Comparison of ENCODE assay signal across 2 cellular contexts in the genomic region with DNA sequence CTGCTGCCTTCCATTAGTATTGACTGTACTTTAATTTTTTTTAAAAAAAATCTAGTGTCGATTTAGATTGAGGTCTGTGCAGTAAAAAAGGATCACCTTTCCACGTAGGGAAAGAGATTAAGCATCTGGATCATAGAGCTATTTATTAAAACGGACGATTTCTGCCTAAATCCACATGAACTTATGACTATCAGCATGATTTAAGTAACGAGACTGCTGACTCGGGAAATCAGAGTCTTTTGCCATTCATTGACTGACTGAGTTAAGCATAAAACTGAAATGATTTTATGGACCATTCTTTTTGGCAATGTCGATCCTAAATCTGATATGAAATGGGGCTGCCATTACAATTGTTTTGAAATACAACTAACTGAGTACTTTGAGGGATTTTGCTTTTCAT.
TF ChIP-seq lines count a peak whose summit lies in the region.

No MANE protein-coding gene starts in this region.

TF ChIP-seq in HepG2, 621 proteins besides CTCF, POLR2A, EP300 and RAD21:
- TF ChIP-seq, protein P1, sequence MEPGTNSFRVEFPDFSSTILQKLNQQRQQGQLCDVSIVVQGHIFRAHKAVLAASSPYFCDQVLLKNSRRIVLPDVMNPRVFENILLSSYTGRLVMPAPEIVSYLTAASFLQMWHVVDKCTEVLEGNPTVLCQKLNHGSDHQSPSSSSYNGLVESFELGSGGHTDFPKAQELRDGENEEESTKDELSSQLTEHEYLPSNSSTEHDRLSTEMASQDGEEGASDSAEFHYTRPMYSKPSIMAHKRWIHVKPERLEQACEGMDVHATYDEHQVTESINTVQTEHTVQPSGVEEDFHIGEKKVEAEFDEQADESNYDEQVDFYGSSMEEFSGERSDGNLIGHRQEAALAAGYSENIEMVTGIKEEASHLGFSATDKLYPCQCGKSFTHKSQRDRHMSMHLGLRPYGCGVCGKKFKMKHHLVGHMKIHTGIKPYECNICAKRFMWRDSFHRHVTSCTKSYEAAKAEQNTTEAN (CRISPR knock-in tag; conservative IDR thresholded peaks at IDR 0.05): no peak
- TF ChIP-seq MAFK (conservative IDR thresholded peaks at IDR 0.05 in 1 of 2, IDR thresholded peaks at IDR 0.05 in 1 of 2; ENCODE audit: low read length in 2 of 2) (peak; percentile 78 to 89), MAFF (IDR thresholded peaks at IDR 0.05; ENCODE audit: low read depth, low read length) (peak; percentile 82), GTF3A (CRISPR knock-in tag; conservative IDR thresholded peaks at IDR 0.05) (no peak), NAIF1 (CRISPR knock-in tag; IDR thresholded peaks at IDR 0.05; ENCODE audit: borderline replicate concordance) (no peak), ZNF280D (CRISPR knock-in tag; IDR thresholded peaks at IDR 0.05) (no peak)

TF ChIP-seq in H1, 55 proteins besides CTCF, POLR2A, EP300 and RAD21:
- no peak for TF ChIP-seq YY1 (IDR thresholded peaks at IDR 0.05; ENCODE audit: low read depth, low read length)
- TF ChIP-seq MAFK (IDR thresholded peaks at IDR 0.05; ENCODE audit: low read depth, low read length): peak; percentile 51
